In the genomic region with DNA sequence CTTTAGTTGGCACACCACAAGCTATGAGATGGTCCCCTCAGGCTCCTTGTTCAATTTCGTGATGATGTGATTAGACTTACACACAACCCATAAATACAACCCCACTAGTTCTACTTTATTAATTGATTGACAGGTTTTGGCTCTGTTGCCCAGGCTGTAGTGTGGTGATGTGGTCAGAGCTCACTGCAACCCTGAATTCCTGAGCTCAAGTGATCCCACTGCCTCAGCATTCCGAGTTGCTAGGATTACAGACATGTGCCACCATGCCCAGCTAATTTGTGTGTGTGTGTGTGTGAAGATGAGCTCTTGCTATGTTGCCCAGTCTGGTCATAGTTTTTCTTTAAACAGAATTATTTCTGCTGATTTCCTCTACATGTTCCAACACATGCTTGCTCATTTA, we compare ENCODE assay signal across 23 cellular contexts. TPM values are rescaled to one million over a fixed set of nuclear protein-coding genes. Genes with fewer than 3 reads are reported as not detected.
"Had no signal": no experiment of that assay in that cellular context is flagged by ENCODE, and none has a peak within 500 bp of the region (broad histone marks: within the 10 kb centered on the region; RNA-seq: fewer than 3 reads in every experiment).

No MANE protein-coding gene starts in this region.

- H3K27ac Mint-ChIP-seq: activated CD8-positive, alpha-beta T cell treated with anti-CD3 and anti-CD28 coated beads, Interleukin-2, amount 10 ng/mL, durations not matched to agents 7 days and 5 days; activated naive CD4-positive, alpha-beta T cell treated with anti-CD3 and anti-CD28 coated beads, Interleukin-2, amount 50 U/mL, for 24 hours; IgD-negative memory B cell; T-cell had no signal

- H3K36me3 ChIP-seq: WERI-Rb-1 had no signal

- H3K4me3 ChIP-seq: body of pancreas had no signal

- H3K27ac ChIP-seq: body of pancreas, KMS-11, WERI-Rb-1 had no signal

- H3K4me2 ChIP-seq: KMS-11 had no signal

- H3K4me3 Mint-ChIP-seq: activated CD8-positive, alpha-beta T cell treated with anti-CD3 and anti-CD28 coated beads, Interleukin-2, amount 10 ng/mL, durations not matched to agents 7 days and 5 days; activated naive CD4-positive, alpha-beta T cell treated with anti-CD3 and anti-CD28 coated beads, Interleukin-2, amount 50 U/mL, for 24 hours; IgD-negative memory B cell; T-cell had no signal

- DNase-seq: activated CD4-positive, alpha-beta T cell treated with anti-CD3 and anti-CD28 coated beads for 4 hours; activated CD8-positive, alpha-beta memory T cell treated with anti-CD3 and anti-CD28 coated beads, Interleukin-2, amount 50 U/mL, for 48 hours; activated CD8-positive, alpha-beta T cell treated with anti-CD3 and anti-CD28 coated beads, Interleukin-2, amount 10 ng/mL, durations not matched to agents 7 days and 5 days; activated naive CD4-positive, alpha-beta T cell; activated T-cell treated with anti-CD3 and anti-CD28 coated beads, Interleukin-2, amount 50 U/mL, for 1 hour; aorta; body of pancreas; MM.1S; NCI-H1105; NCI-H1436; NCI-H1694 treated with DMSO at 0.1 percent for 48 hours; NCI-H2029 treated with DMSO at 0.1 percent for 48 hours; NCI-H345; NCI-H510A; NCI-H526 treated with DMSO at 0.1 percent for 48 hours; SHP77 treated with DMSO at 0.1 percent for 48 hours; T-cell; T-helper 2 cell; WERI-Rb-1 had no signal

- H3K9me3 Mint-ChIP-seq: activated naive CD4-positive, alpha-beta T cell treated with anti-CD3 and anti-CD28 coated beads, Interleukin-2, amount 50 U/mL, for 24 hours had no signal

- H3K9me3 ChIP-seq: body of pancreas had no signal

- H3K4me1 Mint-ChIP-seq: activated naive CD4-positive, alpha-beta T cell treated with anti-CD3 and anti-CD28 coated beads, Interleukin-2, amount 50 U/mL, for 24 hours; IgD-negative memory B cell; T-cell had no signal

- H3K36me3 Mint-ChIP-seq: activated naive CD4-positive, alpha-beta T cell treated with anti-CD3 and anti-CD28 coated beads, Interleukin-2, amount 50 U/mL, for 24 hours; IgD-negative memory B cell; T-cell had no signal

- H3K9ac ChIP-seq: KMS-11 had no signal

- H3K27me3 ChIP-seq: body of pancreas had no signal

- H3K4me1 ChIP-seq: body of pancreas had no signal

RNA-seq across cellular contexts. Expression of gene HTR2A, which starts 17.5 kb away (rescaled TPM):
- total RNA-seq: activated CD8-positive, alpha-beta T cell treated with anti-CD3 and anti-CD28 coated beads, Interleukin-2, amount 10 ng/mL, durations not matched to agents 7 days and 5 days; SK-MEL-5; T-cell had no signal
- polyA plus RNA-seq: IgD-negative memory B cell had no signal
